ENCODE assay signal across 1 cellular context in genomic region chr19:998064-998463, GRCh38.
TF ChIP-seq lines count a peak whose summit lies in the region.

No MANE protein-coding gene starts in this region.

TF ChIP-seq in HEK293, 187 proteins besides CTCF, POLR2A, EP300 and RAD21 (continued from another document):
- TF ChIP-seq ZNF555 (tag by site-specific recombination; conservative IDR thresholded peaks at IDR 0.05): no peak
- TF ChIP-seq ZNF791 (tag by site-specific recombination; IDR thresholded peaks at IDR 0.05): no peak
- no peak for TF ChIP-seq GLI2 (tag by site-specific recombination; IDR thresholded peaks at IDR 0.05; ENCODE audit: borderline replicate concordance, low read depth)
- TF ChIP-seq KLF9 (tag by site-specific recombination; IDR thresholded peaks at IDR 0.05; ENCODE audit: low read depth): no peak
- no peak for TF ChIP-seq IKZF3 (tag by site-specific recombination; IDR thresholded peaks at IDR 0.05)
- no peak for TF ChIP-seq ZNF621 (tag by site-specific recombination; IDR thresholded peaks at IDR 0.05)
- no peak for TF ChIP-seq BCL11B (tag by site-specific recombination; IDR thresholded peaks at IDR 0.05; ENCODE audit: low read depth)
- TF ChIP-seq ZNF426 (tag by site-specific recombination; IDR thresholded peaks at IDR 0.05): no peak
- no peak for TF ChIP-seq REST (tag by site-specific recombination; IDR thresholded peaks at IDR 0.05)
- no peak for TF ChIP-seq TRIM28 (IDR thresholded peaks at IDR 0.05; ENCODE audit: borderline replicate concordance, low read length)
- no peak for TF ChIP-seq ZNF121 (tag by site-specific recombination; IDR thresholded peaks at IDR 0.05)
- TF ChIP-seq, protein P1, sequence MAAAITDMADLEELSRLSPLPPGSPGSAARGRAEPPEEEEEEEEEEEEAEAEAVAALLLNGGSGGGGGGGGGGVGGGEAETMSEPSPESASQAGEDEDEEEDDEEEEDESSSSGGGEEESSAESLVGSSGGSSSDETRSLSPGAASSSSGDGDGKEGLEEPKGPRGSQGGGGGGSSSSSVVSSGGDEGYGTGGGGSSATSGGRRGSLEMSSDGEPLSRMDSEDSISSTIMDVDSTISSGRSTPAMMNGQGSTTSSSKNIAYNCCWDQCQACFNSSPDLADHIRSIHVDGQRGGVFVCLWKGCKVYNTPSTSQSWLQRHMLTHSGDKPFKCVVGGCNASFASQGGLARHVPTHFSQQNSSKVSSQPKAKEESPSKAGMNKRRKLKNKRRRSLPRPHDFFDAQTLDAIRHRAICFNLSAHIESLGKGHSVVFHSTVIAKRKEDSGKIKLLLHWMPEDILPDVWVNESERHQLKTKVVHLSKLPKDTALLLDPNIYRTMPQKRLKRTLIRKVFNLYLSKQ (tag by site-specific recombination; IDR thresholded peaks at IDR 0.05; ENCODE audit: borderline replicate concordance): no peak
- no peak for TF ChIP-seq SP7 (tag by site-specific recombination; IDR thresholded peaks at IDR 0.05)
- TF ChIP-seq, protein P2, sequence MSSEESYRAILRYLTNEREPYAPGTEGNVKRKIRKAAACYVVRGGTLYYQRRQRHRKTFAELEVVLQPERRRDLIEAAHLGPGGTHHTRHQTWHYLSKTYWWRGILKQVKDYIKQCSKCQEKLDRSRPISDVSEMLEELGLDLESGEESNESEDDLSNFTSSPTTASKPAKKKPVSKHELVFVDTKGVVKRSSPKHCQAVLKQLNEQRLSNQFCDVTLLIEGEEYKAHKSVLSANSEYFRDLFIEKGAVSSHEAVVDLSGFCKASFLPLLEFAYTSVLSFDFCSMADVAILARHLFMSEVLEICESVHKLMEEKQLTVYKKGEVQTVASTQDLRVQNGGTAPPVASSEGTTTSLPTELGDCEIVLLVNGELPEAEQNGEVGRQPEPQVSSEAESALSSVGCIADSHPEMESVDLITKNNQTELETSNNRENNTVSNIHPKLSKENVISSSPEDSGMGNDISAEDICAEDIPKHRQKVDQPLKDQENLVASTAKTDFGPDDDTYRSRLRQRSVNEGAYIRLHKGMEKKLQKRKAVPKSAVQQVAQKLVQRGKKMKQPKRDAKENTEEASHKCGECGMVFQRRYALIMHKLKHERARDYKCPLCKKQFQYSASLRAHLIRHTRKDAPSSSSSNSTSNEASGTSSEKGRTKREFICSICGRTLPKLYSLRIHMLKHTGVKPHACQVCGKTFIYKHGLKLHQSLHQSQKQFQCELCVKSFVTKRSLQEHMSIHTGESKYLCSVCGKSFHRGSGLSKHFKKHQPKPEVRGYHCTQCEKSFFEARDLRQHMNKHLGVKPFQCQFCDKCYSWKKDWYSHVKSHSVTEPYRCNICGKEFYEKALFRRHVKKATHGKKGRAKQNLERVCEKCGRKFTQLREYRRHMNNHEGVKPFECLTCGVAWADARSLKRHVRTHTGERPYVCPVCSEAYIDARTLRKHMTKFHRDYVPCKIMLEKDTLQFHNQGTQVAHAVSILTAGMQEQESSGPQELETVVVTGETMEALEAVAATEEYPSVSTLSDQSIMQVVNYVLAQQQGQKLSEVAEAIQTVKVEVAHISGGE (tag by site-specific recombination; conservative IDR thresholded peaks at IDR 0.05; ENCODE audit: low read depth): no peak
- no peak for TF ChIP-seq ZNF768 (tag by site-specific recombination; IDR thresholded peaks at IDR 0.05)
- TF ChIP-seq, protein P3, sequence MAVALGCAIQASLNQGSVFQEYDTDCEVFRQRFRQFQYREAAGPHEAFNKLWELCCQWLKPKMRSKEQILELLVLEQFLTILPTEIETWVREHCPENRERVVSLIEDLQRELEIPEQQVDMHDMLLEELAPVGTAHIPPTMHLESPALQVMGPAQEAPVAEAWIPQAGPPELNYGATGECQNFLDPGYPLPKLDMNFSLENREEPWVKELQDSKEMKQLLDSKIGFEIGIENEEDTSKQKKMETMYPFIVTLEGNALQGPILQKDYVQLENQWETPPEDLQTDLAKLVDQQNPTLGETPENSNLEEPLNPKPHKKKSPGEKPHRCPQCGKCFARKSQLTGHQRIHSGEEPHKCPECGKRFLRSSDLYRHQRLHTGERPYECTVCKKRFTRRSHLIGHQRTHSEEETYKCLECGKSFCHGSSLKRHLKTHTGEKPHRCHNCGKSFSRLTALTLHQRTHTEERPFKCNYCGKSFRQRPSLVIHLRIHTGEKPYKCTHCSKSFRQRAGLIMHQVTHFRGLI (tag by site-specific recombination; IDR thresholded peaks at IDR 0.05): no peak
- TF ChIP-seq ZNF133 (tag by site-specific recombination; IDR thresholded peaks at IDR 0.05): no peak
- TF ChIP-seq ZBTB1 (tag by site-specific recombination; IDR thresholded peaks at IDR 0.05): no peak
